Comparison of ENCODE assay signal across 11 cellular contexts in the genomic region with DNA sequence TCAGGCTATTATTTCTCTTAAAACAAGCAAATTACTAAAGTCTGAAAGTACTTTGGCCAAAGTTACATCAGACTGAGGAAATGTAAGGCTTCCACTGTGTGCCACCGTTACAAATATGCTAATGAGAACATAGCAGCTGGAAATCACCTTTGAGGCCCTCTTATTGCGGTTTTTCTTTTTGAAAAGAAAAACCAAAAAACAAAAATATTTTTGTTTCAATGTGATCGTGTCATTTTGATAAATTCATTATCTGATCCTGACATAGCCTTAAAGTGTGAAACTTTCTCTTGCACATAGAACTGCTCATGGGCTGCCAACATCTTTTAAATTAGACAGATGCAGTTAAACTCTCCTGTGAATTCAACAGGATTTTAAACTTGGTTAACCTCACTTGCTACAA. TPM values are rescaled to one million over a fixed set of nuclear protein-coding genes. Genes with fewer than 3 reads are reported as not detected.
DNase-seq lines count a peak whose midpoint lies in the region; ATAC-seq and TF ChIP-seq lines count a peak whose summit lies in the region.
"Had no signal": no experiment of that assay in that cellular context is flagged by ENCODE, and none has a peak within 500 bp of the region (broad histone marks: within the 10 kb centered on the region; RNA-seq: fewer than 3 reads in every experiment).

No MANE protein-coding gene starts in this region.

- H3K27me3 ChIP-seq in uterus = no peaks in the 10 kb centered on the region

- TF ChIP-seq CTCF in uterus (IDR thresholded peaks at IDR 0.05) = no peak

- intact Hi-C loops in uterus (cut with DNase I; ENCODE audit: low total_unique reads) = no loop called here

- peak; percentile 18 for DNase-seq in CD1c-positive myeloid dendritic cell (ENCODE audit: extremely low spot score)
- peak; percentile 30 for DNase-seq in T-helper 22 cell (ENCODE audit: low read depth)
- no peak for DNase-seq in LoVo (ENCODE audit: low spot score)
- DNase-seq in uterus = no peak
- no peak for DNase-seq in HuH-7 (ENCODE audit: low spot score)
- DNase-seq in NCI-H1092 (lab: John Stamatoyannopoulos, UW) = no peak
- DNase-seq: NCI-H2081, T-helper 9 cell had no signal

- H3K27ac ChIP-seq in uterus = no peak overlapping the region
- H3K27ac ChIP-seq: C4-2B had no signal

- no peaks in the 10 kb centered on the region for H3K4me1 ChIP-seq in uterus

- no peaks in the 10 kb centered on the region for H3K9me3 ChIP-seq in uterus

- H3K36me3 ChIP-seq in uterus = no peaks in the 10 kb centered on the region

- TF ChIP-seq POLR2A in GM19099 (IDR thresholded peaks at IDR 0.05; ENCODE audit: extremely low read depth, insufficient read length, low read depth) (peak; percentile 31), uterus (IDR thresholded peaks at IDR 0.05) (no peak)

- ATAC-seq in HG03064 (IDR thresholded peaks at IDR 0.05; ENCODE audit: low read depth, unreplicated experiment) = peak; percentile 26

- no peak overlapping the region for H3K4me3 ChIP-seq in uterus

RNA-seq across cellular contexts. Expression of a gene that starts 2.8 kb away (rescaled TPM):
- 10 to 100 TPM in 1 of 4 donors, 1 to 10 TPM in 3; 5.6 to 12.6 (median 7.7) TPM for total RNA-seq in uterus

RNA-seq across cellular contexts. Expression of a gene that starts 8.7 kb away (rescaled TPM):
- total RNA-seq in uterus = 10 to 100 TPM in 3 of 4 donors, 1 to 10 TPM in 1; 6.9 to 42.2 (median 22.9) TPM

RNA-seq across cellular contexts. Expression of a gene that starts 56.9 kb away (rescaled TPM):
- total RNA-seq in uterus = 10 to 100 TPM in 3 of 4 donors, 1 to 10 TPM in 1; 2.3 to 37.7 (median 17.6) TPM

Comparison
In these comparisons a context has a peak if more than half of its experiments do, and no peak if none do; other contexts are left out.
1. DNase-seq: peak in CD1c-positive myeloid dendritic cell (single experiment) and T-helper 22 cell (single experiment); none in LoVo (single experiment), uterus (0 of 2), HuH-7 (single experiment) and NCI-H1092 (single experiment).